26 cellular contexts compared by ENCODE assay signal in the genomic region with DNA sequence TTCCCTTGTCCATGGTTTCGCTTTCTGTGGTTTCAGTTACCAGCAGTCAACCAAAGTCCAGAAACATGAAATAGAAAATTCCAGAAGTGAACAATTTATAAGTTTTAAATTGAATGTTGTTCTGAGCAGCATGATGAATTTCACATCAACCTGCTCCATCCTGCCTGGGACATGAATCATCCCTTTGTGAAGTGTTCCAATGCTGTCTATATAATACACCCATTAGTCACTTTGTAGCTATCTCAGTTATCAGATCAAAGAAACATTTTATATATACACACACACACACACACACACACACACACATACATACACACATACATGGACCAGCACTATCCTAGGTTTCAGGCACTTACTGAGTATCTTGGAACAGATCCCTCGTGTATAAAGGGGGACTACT.
"Had no signal": no experiment of that assay in that cellular context is flagged by ENCODE, and none has a peak within 500 bp of the region (broad histone marks: within the 10 kb centered on the region; RNA-seq: fewer than 3 reads in every experiment).

No MANE protein-coding gene starts in this region.

- ATAC-seq: activated T-helper 17 cell treated with anti-CD3 and anti-CD28 coated beads, Interleukin-2, amount 50 U/mL, for 72 hours; left ventricle myocardium superior; right cardiac atrium; stimulated activated naive CD8-positive, alpha-beta T cell treated with anti-CD3 and anti-CD28 coated beads, Interleukin-15, Interleukin-2, amounts not matched to agents 100 U/mL and 50 U/mL, for 24 hours; upper lobe of right lung had no signal

- H3K9me3 Mint-ChIP-seq: immature natural killer cell had no signal

- H3K4me3 Mint-ChIP-seq: activated T-cell treated with anti-CD3 and anti-CD28 coated beads, Interleukin-2, amount 50 U/mL, for 24 hours; activated T-helper 17 cell treated with anti-CD3 and anti-CD28 coated beads, Interleukin-2, amount 50 U/mL, for 72 hours; endodermal cell; immature natural killer cell; memory B cell; naive B cell had no signal

- FAIRE-seq: TTC549 had no signal

- H3K36me3 Mint-ChIP-seq: immature natural killer cell had no signal

- H2AFZ ChIP-seq: hepatocyte, parathyroid adenoma had no signal

- H3K4me1 Mint-ChIP-seq: activated T-helper 17 cell treated with anti-CD3 and anti-CD28 coated beads, Interleukin-2, amount 50 U/mL, for 72 hours; endodermal cell; immature natural killer cell; memory B cell; naive B cell had no signal

- H3K27ac ChIP-seq: coronary artery, hepatocyte, parathyroid adenoma, thyroid gland, upper lobe of right lung, WERI-Rb-1 had no signal

- DNase-seq: activated CD4-positive, CD25-positive, alpha-beta regulatory T cell treated with anti-CD3 and anti-CD28 coated beads, Interleukin-2, amount 50 U/mL, for 72 hours; activated T-cell treated with anti-CD3 and anti-CD28 coated beads, Interleukin-2, amount 50 U/mL, for 24 hours; aorta; endodermal cell; foreskin melanocyte; glutamatergic neuron; immature natural killer cell; left ventricle myocardium superior; naive B cell; nucleus accumbens; right cardiac atrium; stimulated activated CD4-positive, alpha-beta T cell treated with anti-CD3 and anti-CD28 coated beads, Interleukin-12 subunit alpha, Interleukin-12 subunit beta, amount 100 ng/mL, for 4 hours; stimulated activated CD4-positive, alpha-beta T cell treated with anti-CD3 and anti-CD28 coated beads, Interleukin-4, amount 100 ng/mL, for 4 hours; stimulated activated naive CD8-positive, alpha-beta T cell treated with anti-CD3 and anti-CD28 coated beads, Interleukin-15, Interleukin-2, amounts not matched to agents 100 U/mL and 50 U/mL, for 24 hours; substantia nigra; T-helper 1 cell; thyroid gland; upper lobe of right lung; WERI-Rb-1 had no signal

- H3K9me3 ChIP-seq: thyroid gland, upper lobe of right lung had no signal

- H3K79me2 ChIP-seq: hepatocyte, parathyroid adenoma had no signal

- H3K4me2 ChIP-seq: hepatocyte had no signal

- H3K36me3 ChIP-seq: thyroid gland, upper lobe of right lung, WERI-Rb-1 had no signal

- H3K27me3 ChIP-seq: hepatocyte, thyroid gland, upper lobe of right lung had no signal

- H3K9ac ChIP-seq: parathyroid adenoma had no signal

- H3K27ac Mint-ChIP-seq: activated naive CD4-positive, alpha-beta T cell treated with anti-CD3 and anti-CD28 coated beads, Interleukin-2, amount 50 U/mL, for 72 hours; activated T-cell treated with anti-CD3 and anti-CD28 coated beads, Interleukin-2, amount 50 U/mL, for 24 hours; activated T-helper 17 cell treated with anti-CD3 and anti-CD28 coated beads, Interleukin-2, amount 50 U/mL, for 72 hours; endodermal cell; immature natural killer cell; memory B cell; naive B cell had no signal

- H3K4me3 ChIP-seq: coronary artery, hepatocyte, thyroid gland, upper lobe of right lung had no signal

- H3K4me1 ChIP-seq: parathyroid adenoma, thyroid gland, upper lobe of right lung had no signal
